Comparison of ENCODE assay signal across 20 cellular contexts in genomic region chr18:75844102-75844604, GRCh38.
"Had no signal": no experiment of that assay in that cellular context is flagged by ENCODE, and none has a peak within 500 bp of the region (broad histone marks: within the 10 kb centered on the region; RNA-seq: fewer than 3 reads in every experiment).

No MANE protein-coding gene starts in this region.

- DNase-seq: activated B cell treated with CpG ODN at 0.5 μM for 24 hours; activated CD4-positive, alpha-beta memory T cell treated with anti-CD3 and anti-CD28 coated beads for 36 hours; activated CD4-positive, alpha-beta T cell treated with anti-CD3 and anti-CD28 coated beads for 48 hours; activated naive CD4-positive, alpha-beta T cell treated with anti-CD3 and anti-CD28 coated beads for 36 hours; activated naive CD8-positive, alpha-beta T cell treated with anti-CD3 and anti-CD28 coated beads, Interleukin-2, amount 10 ng/mL, durations not matched to agents 7 days and 5 days; activated T-cell treated with anti-CD3 and anti-CD28 coated beads, Interleukin-2, amount 50 U/mL, for 48 hours; amniotic stem cell; cortex of kidney; lower lobe of right lung; naive thymus-derived CD4-positive, alpha-beta T cell; stimulated activated CD4-positive, alpha-beta T cell treated with anti-CD3 and anti-CD28 coated beads, Interleukin-2, amount 100 ng/mL, for 48 hours; stimulated activated naive CD4-positive, alpha-beta T cell treated with Interleukin-2 at 50 U/mL for 16 hours; T-helper 9 cell had no signal

- H3K36me3 ChIP-seq: gastroesophageal sphincter, lower lobe of right lung, thoracic aorta had no signal

- H3K4me3 ChIP-seq: gastroesophageal sphincter, lower lobe of right lung, smooth muscle cell, thoracic aorta had no signal

- H3K9me3 ChIP-seq: gastroesophageal sphincter, lower lobe of right lung, thoracic aorta had no signal

- H3K4me2 ChIP-seq: smooth muscle cell had no signal

- FAIRE-seq: keratinocyte had no signal

- H3K27me3 ChIP-seq: gastroesophageal sphincter had no signal

- H3K27ac ChIP-seq: epithelial cell of prostate, gastroesophageal sphincter, lower lobe of right lung, thoracic aorta had no signal

- H3K4me1 ChIP-seq: gastroesophageal sphincter, lower lobe of right lung had no signal

- ATAC-seq: gastroesophageal sphincter; left lobe of liver; lower lobe of right lung; naive thymus-derived CD4-positive, alpha-beta T cell; sciatic nerve had no signal
